In genomic region chr9:3514786-3515185, GRCh38 we compare ENCODE assay signal across 3 cellular contexts.
TF ChIP-seq lines count a peak whose summit lies in the region.

No MANE protein-coding gene starts in this region.

TF ChIP-seq in GM12891, 5 proteins besides CTCF, POLR2A, EP300 and RAD21:
- TF ChIP-seq POU2F2 (IDR thresholded peaks at IDR 0.05; ENCODE audit: low read depth, low read length) = no peak
- no peak for TF ChIP-seq PAX5 (IDR thresholded peaks at IDR 0.05; ENCODE audit: insufficient read depth, low read length, severe bottlenecking)
- no peak for TF ChIP-seq TAF1 (IDR thresholded peaks at IDR 0.05; ENCODE audit: low read depth, low read length)
- TF ChIP-seq SPI1 (IDR thresholded peaks at IDR 0.05; ENCODE audit: low read depth, low read length) = no peak

TF ChIP-seq in IMR-90, 13 proteins besides CTCF, POLR2A, EP300 and RAD21:
- TF ChIP-seq MAFK (IDR thresholded peaks at IDR 0.05; ENCODE audit: low read depth, low read length) = peak; percentile 44
- no peak for TF ChIP-seq SMC3 (IDR thresholded peaks at IDR 0.05; ENCODE audit: low read depth, low read length)

TF ChIP-seq in endothelial cell of umbilical vein, 7 proteins besides CTCF, POLR2A, EP300 and RAD21:
- TF ChIP-seq EZH2 (IDR thresholded peaks at IDR 0.05; ENCODE audit: borderline replicate concordance, low read depth, low read length, severe bottlenecking) (no peak), MAX (IDR thresholded peaks at IDR 0.05; ENCODE audit: insufficient read depth, insufficient read length) (no peak), MYC (IDR thresholded peaks at IDR 0.05; ENCODE audit: low read depth, low read length) (no peak), FOS (IDR thresholded peaks at IDR 0.05; ENCODE audit: borderline replicate concordance, insufficient read depth, low read length) (no peak), JUN (IDR thresholded peaks at IDR 0.05; ENCODE audit: borderline replicate concordance, insufficient read depth, insufficient read length, low read depth) (no peak), GATA2 (IDR thresholded peaks at IDR 0.05; ENCODE audit: insufficient read depth, insufficient read length, low read depth, low read length) (no peak), POLR2AphosphoS5 (IDR thresholded peaks at IDR 0.05; ENCODE audit: insufficient read depth, low read depth, low read length) (no peak)
